Comparison of ENCODE assay signal across 1 cellular context in the genomic region with DNA sequence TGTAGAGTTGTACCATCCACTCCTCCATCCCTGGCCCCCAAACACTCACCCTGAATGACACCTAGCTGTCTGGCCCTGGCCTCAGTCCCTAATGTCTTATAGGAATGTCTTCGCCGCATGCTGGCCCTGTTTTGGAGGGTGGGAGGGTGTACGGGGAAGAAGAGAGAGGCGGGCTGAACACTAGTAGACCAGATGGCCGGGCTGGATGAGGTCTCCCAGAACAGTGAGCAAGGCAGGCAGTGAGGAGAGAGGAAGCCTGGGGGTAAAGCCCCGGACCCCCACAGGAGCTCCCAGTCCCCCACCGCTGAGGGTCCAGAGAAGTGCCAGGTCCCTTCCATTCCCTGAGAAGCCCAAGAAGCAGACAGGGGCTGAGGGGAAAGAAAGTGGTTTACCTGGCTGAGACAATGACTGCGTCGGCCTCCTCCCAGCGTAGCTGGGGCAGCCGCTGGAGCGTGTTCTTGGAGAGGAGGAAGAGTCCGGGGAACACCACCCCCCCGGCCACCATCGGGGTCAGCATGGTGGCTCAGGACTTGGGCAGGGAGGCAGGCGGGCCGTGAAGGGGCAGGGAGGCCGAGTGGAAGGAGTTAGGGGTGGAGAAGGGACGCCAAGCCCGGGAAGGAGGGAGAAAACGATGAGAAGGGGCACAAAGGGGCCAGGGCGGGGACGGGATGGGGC.
TF ChIP-seq lines count a peak whose summit lies in the region.

No MANE protein-coding gene starts in this region.

TF ChIP-seq in GM23338, 12 proteins besides CTCF, POLR2A, EP300 and RAD21 (continued from another document):
- TF ChIP-seq, protein P1, sequence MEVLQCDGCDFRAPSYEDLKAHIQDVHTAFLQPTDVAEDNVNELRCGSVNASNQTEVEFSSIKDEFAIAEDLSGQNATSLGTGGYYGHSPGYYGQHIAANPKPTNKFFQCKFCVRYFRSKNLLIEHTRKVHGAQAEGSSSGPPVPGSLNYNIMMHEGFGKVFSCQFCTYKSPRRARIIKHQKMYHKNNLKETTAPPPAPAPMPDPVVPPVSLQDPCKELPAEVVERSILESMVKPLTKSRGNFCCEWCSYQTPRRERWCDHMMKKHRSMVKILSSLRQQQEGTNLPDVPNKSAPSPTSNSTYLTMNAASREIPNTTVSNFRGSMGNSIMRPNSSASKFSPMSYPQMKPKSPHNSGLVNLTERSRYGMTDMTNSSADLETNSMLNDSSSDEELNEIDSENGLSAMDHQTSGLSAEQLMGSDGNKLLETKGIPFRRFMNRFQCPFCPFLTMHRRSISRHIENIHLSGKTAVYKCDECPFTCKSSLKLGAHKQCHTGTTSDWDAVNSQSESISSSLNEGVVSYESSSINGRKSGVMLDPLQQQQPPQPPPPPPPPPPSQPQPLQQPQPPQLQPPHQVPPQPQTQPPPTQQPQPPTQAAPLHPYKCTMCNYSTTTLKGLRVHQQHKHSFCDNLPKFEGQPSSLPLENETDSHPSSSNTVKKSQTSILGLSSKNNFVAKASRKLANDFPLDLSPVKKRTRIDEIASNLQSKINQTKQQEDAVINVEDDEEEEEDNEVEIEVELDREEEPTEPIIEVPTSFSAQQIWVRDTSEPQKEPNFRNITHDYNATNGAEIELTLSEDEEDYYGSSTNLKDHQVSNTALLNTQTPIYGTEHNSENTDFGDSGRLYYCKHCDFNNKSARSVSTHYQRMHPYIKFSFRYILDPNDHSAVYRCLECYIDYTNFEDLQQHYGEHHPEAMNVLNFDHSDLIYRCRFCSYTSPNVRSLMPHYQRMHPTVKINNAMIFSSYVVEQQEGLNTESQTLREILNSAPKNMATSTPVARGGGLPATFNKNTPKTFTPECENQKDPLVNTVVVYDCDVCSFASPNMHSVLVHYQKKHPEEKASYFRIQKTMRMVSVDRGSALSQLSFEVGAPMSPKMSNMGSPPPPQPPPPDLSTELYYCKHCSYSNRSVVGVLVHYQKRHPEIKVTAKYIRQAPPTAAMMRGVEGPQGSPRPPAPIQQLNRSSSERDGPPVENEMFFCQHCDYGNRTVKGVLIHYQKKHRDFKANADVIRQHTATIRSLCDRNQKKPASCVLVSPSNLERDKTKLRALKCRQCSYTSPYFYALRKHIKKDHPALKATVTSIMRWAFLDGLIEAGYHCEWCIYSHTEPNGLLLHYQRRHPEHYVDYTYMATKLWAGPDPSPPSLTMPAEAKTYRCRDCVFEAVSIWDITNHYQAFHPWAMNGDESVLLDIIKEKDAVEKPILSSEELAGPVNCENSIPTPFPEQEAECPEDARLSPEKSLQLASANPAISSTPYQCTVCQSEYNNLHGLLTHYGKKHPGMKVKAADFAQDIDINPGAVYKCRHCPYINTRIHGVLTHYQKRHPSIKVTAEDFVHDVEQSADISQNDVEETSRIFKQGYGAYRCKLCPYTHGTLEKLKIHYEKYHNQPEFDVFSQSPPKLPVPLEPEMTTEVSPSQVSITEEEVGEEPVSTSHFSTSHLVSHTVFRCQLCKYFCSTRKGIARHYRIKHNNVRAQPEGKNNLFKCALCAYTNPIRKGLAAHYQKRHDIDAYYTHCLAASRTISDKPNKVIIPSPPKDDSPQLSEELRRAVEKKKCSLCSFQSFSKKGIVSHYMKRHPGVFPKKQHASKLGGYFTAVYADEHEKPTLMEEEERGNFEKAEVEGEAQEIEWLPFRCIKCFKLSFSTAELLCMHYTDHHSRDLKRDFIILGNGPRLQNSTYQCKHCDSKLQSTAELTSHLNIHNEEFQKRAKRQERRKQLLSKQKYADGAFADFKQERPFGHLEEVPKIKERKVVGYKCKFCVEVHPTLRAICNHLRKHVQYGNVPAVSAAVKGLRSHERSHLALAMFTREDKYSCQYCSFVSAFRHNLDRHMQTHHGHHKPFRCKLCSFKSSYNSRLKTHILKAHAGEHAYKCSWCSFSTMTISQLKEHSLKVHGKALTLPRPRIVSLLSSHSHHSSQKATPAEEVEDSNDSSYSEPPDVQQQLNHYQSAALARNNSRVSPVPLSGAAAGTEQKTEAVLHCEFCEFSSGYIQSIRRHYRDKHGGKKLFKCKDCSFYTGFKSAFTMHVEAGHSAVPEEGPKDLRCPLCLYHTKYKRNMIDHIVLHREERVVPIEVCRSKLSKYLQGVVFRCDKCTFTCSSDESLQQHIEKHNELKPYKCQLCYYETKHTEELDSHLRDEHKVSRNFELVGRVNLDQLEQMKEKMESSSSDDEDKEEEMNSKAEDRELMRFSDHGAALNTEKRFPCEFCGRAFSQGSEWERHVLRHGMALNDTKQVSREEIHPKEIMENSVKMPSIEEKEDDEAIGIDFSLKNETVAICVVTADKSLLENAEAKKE (CRISPR knock-in tag; IDR thresholded peaks at IDR 0.05): no peak
- TF ChIP-seq, protein P2, sequence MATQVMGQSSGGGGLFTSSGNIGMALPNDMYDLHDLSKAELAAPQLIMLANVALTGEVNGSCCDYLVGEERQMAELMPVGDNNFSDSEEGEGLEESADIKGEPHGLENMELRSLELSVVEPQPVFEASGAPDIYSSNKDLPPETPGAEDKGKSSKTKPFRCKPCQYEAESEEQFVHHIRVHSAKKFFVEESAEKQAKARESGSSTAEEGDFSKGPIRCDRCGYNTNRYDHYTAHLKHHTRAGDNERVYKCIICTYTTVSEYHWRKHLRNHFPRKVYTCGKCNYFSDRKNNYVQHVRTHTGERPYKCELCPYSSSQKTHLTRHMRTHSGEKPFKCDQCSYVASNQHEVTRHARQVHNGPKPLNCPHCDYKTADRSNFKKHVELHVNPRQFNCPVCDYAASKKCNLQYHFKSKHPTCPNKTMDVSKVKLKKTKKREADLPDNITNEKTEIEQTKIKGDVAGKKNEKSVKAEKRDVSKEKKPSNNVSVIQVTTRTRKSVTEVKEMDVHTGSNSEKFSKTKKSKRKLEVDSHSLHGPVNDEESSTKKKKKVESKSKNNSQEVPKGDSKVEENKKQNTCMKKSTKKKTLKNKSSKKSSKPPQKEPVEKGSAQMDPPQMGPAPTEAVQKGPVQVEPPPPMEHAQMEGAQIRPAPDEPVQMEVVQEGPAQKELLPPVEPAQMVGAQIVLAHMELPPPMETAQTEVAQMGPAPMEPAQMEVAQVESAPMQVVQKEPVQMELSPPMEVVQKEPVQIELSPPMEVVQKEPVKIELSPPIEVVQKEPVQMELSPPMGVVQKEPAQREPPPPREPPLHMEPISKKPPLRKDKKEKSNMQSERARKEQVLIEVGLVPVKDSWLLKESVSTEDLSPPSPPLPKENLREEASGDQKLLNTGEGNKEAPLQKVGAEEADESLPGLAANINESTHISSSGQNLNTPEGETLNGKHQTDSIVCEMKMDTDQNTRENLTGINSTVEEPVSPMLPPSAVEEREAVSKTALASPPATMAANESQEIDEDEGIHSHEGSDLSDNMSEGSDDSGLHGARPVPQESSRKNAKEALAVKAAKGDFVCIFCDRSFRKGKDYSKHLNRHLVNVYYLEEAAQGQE (IDR thresholded peaks at IDR 0.05; ENCODE audit: unreplicated experiment): no peak
- TF ChIP-seq NANOG (IDR thresholded peaks at IDR 0.05; ENCODE audit: borderline replicate concordance): no peak
- no peak for TF ChIP-seq STAT1 (IDR thresholded peaks at IDR 0.05; ENCODE audit: unreplicated experiment)
- TF ChIP-seq CREB1 (CRISPR knock-in tag; IDR thresholded peaks at IDR 0.05; ENCODE audit: low read depth): no peak
- no peak for TF ChIP-seq EZH2 (IDR thresholded peaks at IDR 0.05; ENCODE audit: low read depth, unreplicated experiment)
- no peak for TF ChIP-seq ETS1 (IDR thresholded peaks at IDR 0.05)
- no peak for TF ChIP-seq ZNF331 (CRISPR knock-in tag; IDR thresholded peaks at IDR 0.05; ENCODE audit: low read depth)
- no peak for TF ChIP-seq ZNF114 (CRISPR knock-in tag; IDR thresholded peaks at IDR 0.05)
- no peak for TF ChIP-seq EZH2phosphoT487 (IDR thresholded peaks at IDR 0.05; ENCODE audit: unreplicated experiment)
